In the genomic region with DNA sequence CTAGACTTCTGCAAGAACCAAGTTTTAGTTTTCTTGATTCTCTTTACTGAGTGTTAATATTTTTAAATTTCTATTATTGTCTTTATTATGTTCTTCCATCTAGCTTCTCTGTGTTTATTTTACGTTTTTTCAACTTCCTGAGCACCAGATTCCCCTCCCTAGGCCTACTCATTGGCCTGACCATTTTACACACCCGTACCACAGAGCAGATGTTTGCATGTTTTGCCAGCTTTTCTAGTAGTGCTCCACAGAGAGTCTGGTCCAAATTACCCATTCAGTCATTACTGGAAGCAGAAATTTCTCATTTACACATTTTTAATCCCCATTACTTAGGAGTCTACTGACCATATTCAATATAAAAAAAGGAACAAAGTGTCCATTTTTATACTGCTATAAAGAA, we compare ENCODE assay signal across 1 cellular context.
TF ChIP-seq lines count a peak whose summit lies in the region.

No MANE protein-coding gene starts in this region.

TF ChIP-seq in HepG2, 621 proteins besides CTCF, POLR2A, EP300 and RAD21 (continued from another document):
- TF ChIP-seq, protein P1, sequence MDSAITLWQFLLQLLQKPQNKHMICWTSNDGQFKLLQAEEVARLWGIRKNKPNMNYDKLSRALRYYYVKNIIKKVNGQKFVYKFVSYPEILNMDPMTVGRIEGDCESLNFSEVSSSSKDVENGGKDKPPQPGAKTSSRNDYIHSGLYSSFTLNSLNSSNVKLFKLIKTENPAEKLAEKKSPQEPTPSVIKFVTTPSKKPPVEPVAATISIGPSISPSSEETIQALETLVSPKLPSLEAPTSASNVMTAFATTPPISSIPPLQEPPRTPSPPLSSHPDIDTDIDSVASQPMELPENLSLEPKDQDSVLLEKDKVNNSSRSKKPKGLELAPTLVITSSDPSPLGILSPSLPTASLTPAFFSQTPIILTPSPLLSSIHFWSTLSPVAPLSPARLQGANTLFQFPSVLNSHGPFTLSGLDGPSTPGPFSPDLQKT (CRISPR knock-in tag; IDR thresholded peaks at IDR 0.05; ENCODE audit: borderline replicate concordance) = no peak
